ENCODE assay signal across 8 cellular contexts in the genomic region with DNA sequence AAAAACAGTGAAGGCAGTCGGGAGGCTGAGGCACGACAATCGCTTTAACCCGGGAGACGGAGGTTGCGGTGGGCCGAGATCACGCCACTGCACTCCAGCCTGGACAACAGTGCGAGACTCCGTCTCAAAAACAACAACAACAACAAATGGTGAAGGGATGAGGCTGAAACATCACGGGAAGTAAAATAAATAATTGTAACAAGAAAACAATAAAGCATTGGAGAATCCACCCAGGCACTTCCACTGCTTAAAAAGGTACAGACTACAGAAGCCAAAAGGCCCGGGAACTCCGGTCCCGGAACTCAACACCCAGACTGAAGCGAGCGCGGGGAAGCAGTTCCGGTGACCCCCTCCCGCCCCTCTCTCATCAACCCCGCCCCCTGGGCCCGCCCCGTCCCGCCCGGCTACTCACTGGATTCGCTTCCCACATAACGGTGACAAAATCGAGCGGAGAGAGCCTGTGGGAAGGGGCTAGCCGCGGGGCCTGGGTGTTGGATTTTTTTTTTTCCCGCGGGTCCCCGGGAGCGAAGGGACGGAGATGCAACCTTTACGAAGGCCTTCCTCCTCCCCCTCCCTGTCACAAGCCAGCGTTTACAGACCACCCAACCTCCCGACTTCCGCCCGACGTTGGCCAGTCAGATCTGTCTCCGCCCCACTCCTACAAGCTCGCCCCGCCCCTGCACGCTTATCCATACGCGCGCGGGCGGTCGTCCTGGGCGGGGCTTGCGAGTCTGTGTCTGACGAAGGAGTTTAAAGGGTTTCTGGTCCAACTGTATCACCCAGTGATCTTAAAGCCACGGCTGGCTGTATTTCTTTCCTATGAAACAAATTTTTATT. TPM values are rescaled to one million over a fixed set of nuclear protein-coding genes. Genes with fewer than 3 reads are reported as not detected.
DNase-seq lines count a peak whose midpoint lies in the region; ATAC-seq, FAIRE-seq and TF ChIP-seq lines count a peak whose summit lies in the region.

A gene with protein sequence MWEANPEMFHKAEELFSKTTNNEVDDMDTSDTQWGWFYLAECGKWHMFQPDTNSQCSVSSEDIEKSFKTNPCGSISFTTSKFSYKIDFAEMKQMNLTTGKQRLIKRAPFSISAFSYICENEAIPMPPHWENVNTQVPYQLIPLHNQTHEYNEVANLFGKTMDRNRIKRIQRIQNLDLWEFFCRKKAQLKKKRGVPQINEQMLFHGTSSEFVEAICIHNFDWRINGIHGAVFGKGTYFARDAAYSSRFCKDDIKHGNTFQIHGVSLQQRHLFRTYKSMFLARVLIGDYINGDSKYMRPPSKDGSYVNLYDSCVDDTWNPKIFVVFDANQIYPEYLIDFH (minus strand): TSS at position 600 of the 837 bp plus-strand sequence. CDS start 170 bp downstream, at position 430.

- H3K4me3 ChIP-seq in WI38 (ENCODE audit: low read depth, low read length) (peak within 1 kb of the TSS; percentile 82), bronchial epithelial cell (ENCODE audit: low read depth, low read length) (peak within 1 kb of the TSS; percentile 67)

- no peaks in the 10 kb centered on the region for H3K36me3 ChIP-seq in bronchial epithelial cell (ENCODE audit: control insufficient read depth, insufficient read depth, low read length)

- ATAC-seq in GM18873 (IDR thresholded peaks at IDR 0.05; ENCODE audit: low FRiP score, unreplicated experiment) (peak; percentile 87), HG03139 (IDR thresholded peaks at IDR 0.05; ENCODE audit: unreplicated experiment) (peak; percentile 95)

- peak; percentile 99 for DNase-seq in ACHN
- peak; percentile 91 for DNase-seq in NCI-H2227 treated with DMSO at 0.1 percent for 48 hours (lab: John Stamatoyannopoulos, UW)
- peak; percentile 85 for DNase-seq in bronchial epithelial cell (ENCODE audit: low read depth)
- peak; percentile 97 for DNase-seq in iPS-NIHi7 (ENCODE audit: extremely low spot score)
- peak; percentile 90 for DNase-seq in smooth muscle cell of the brain vasculature (ENCODE audit: low read depth, low spot score)

- no peaks in the 10 kb centered on the region for H3K27me3 ChIP-seq in bronchial epithelial cell (ENCODE audit: control insufficient read depth, insufficient read depth, low read length)

- FAIRE-seq in bronchial epithelial cell (lab: Jason Lieb, UNC): no peak

- TF ChIP-seq CTCF in WI38 (IDR thresholded peaks at IDR 0.05; ENCODE audit: low read depth, low read length) (no peak), bronchial epithelial cell (IDR thresholded peaks at IDR 0.05; ENCODE audit: insufficient read depth, low read length, severe bottlenecking) (no peak)

- in situ Hi-C loops in ACHN (cut with HindIII; ENCODE audit: low pct_ligation_motif_present, low pct_unique_long_range_greater_than_20kb, low sequenced_read_pairs): no loop called here

RNA-seq across cellular contexts. Expression of the gene that starts here (rescaled TPM):
- 1.8 TPM in 2 replicates for total RNA-seq in bronchial epithelial cell

Comparison
In these comparisons a context has a peak if more than half of its experiments do, and no peak if none do; other contexts are left out.
1. Peak in every context shown above with its lines: DNase-seq, ATAC-seq and H3K4me3 ChIP-seq.